8 cellular contexts compared by ENCODE assay signal in genomic region chr10:122435212-122435827, GRCh38. TPM values are rescaled to one million over a fixed set of nuclear protein-coding genes. Genes with fewer than 3 reads are reported as not detected.
DNase-seq lines count a peak whose midpoint lies in the region; ATAC-seq and TF ChIP-seq lines count a peak whose summit lies in the region.

No MANE protein-coding gene starts in this region.

- no peak overlapping the region for H3K9ac ChIP-seq in SK-N-SH

- H2AFZ ChIP-seq in SK-N-SH (ENCODE audit: low read depth), result no peak overlapping the region

- H3K4me2 ChIP-seq in SK-N-SH, result no peak overlapping the region

- peak; percentile 79 for TF ChIP-seq CTCF in SK-N-SH (IDR thresholded peaks at IDR 0.05)

- no peaks in the 10 kb centered on the region for H3K9me2 ChIP-seq in SK-N-SH

- no peaks in the 10 kb centered on the region for H3K79me2 ChIP-seq in SK-N-SH (ENCODE audit: insufficient read depth)

- DNase-seq in CMK (ENCODE audit: low read depth) (peak; percentile 4), Kasumi-1 (lab: John Stamatoyannopoulos, UW) (peak; percentile 61 to 90), SK-N-SH (peak; percentile 47), fibroblast of peridontal ligament (ENCODE audit: extremely low read depth) (peak; percentile 81), pons (ENCODE audit: low spot score) (peak; percentile 70)
- DNase-seq in activated CD8-positive, alpha-beta memory T cell treated with anti-CD3 and anti-CD28 coated beads, Interleukin-2, amount 50 U/mL, for 4 hours, result no peak

- H3F3A ChIP-seq in SK-N-SH (replicated peaks; ENCODE audit: insufficient read depth), result peaks cover 2% of the 10 kb centered on the region

- H3K4me3 ChIP-seq in SK-N-SH (ENCODE audit: low read depth in 2 of 2, low read length in 1 of 2), result no peak overlapping the region; a peak in 1 of 4 replicates

- peak; percentile 85 for TF ChIP-seq RAD21 in SK-N-SH (IDR thresholded peaks at IDR 0.05; ENCODE audit: low read length)

- 30% methylated on average over 3 of the region's 3 CpGs for WGBS in SK-N-SH (ENCODE audit: low lambda C conversion rate)

- CTCF ChIA-PET in SK-N-SH (lab: Yijun Ruan, JAX), result interaction anchor here (0.6 to 4.3 kb wide), 70 partner anchors 8 to 405 kb away, joined by 3 to 139 read pairs (median 4); partner anchors contain the start of gene PLEKHA1

- peaks cover 5 to 8% of the 10 kb centered on the region in 2 experiments for H3K36me3 ChIP-seq in SK-N-SH (replicated peaks in 1 of 2; ENCODE audit: control insufficient read depth in 1 of 2, insufficient read depth in 2 of 2, low read length in 1 of 2)

- H3K4me1 ChIP-seq in SK-N-SH (ENCODE audit: control insufficient read depth in 1 of 2, insufficient read depth in 2 of 2, low read depth in 1 of 2, low read length in 1 of 2), result no peaks in the 10 kb centered on the region

- no peaks in the 10 kb centered on the region for H3K9me3 ChIP-seq in SK-N-SH

- no peak for ATAC-seq in HG02763 (IDR thresholded peaks at IDR 0.05; ENCODE audit: unreplicated experiment)
- ATAC-seq in GM21515 (IDR thresholded peaks at IDR 0.05; ENCODE audit: unreplicated experiment), result no peak

- TF ChIP-seq EP300 in SK-N-SH (IDR thresholded peaks at IDR 0.05; ENCODE audit: borderline replicate concordance in 1 of 2, low read depth in 1 of 2, low read length in 1 of 2), result no peak

- POLR2A ChIA-PET in SK-N-SH (lab: Yijun Ruan, JAX), result no interaction called here

- no peak overlapping the region for H3K27ac ChIP-seq in SK-N-SH (ENCODE audit: low read depth in 2 of 2, low read length in 1 of 2)

- H4K20me1 ChIP-seq in SK-N-SH (ENCODE audit: insufficient read depth), result no peaks in the 10 kb centered on the region

- no peaks in the 10 kb centered on the region for H3K27me3 ChIP-seq in SK-N-SH (ENCODE audit: insufficient read depth)

TF ChIP-seq in SK-N-SH, 30 proteins besides CTCF, POLR2A, EP300 and RAD21:
- TF ChIP-seq TEAD4 (IDR thresholded peaks at IDR 0.05; ENCODE audit: borderline replicate concordance, insufficient read depth) (no peak), MEF2A (IDR thresholded peaks at IDR 0.05; ENCODE audit: borderline replicate concordance, low read depth) (no peak), ZBTB33 (IDR thresholded peaks at IDR 0.05; ENCODE audit: borderline replicate concordance, low read depth) (no peak), SMC3 (IDR thresholded peaks at IDR 0.05; ENCODE audit: low read depth, low read length) (peak; percentile 74), GATA2 (CRISPR knock-in tag; IDR thresholded peaks at IDR 0.05) (no peak)

RNA-seq across cellular contexts. Expression of gene ARMS2, which starts 19.1 kb away (rescaled TPM):
- not detected in 2 replicates for polyA plus RNA-seq in SK-N-SH (2012; rRNA removed)
- polyA plus RNA-seq in SK-N-SH (2012; cell fraction: cytosol; rRNA removed), result 0.04 TPM in 1 of 2 replicates, not detected in the other
- not detected in 2 replicates for polyA plus RNA-seq in SK-N-SH (2012; cell fraction: nucleus; rRNA removed)

RNA-seq across cellular contexts. Expression of gene HTRA1, which starts 26.0 kb away (rescaled TPM):
- 291 and 339 TPM in 2 replicates for polyA plus RNA-seq in SK-N-SH (2012; rRNA removed)
- polyA plus RNA-seq in SK-N-SH (2012; cell fraction: cytosol; rRNA removed), result 289 and 306 TPM in 2 replicates
- 141 and 235 TPM in 2 replicates for polyA plus RNA-seq in SK-N-SH (2012; cell fraction: nucleus; rRNA removed)
